ENCODE assay signal across 8 cellular contexts in genomic region chr1:228697209-228698016, GRCh38. TPM values are rescaled to one million over a fixed set of nuclear protein-coding genes. Genes with fewer than 3 reads are reported as not detected.
DNase-seq lines count a peak whose midpoint lies in the region; ATAC-seq and TF ChIP-seq lines count a peak whose summit lies in the region.

No MANE protein-coding gene starts in this region.

- ATAC-seq in mucosa of descending colon: peak; percentile 10
- no peak for ATAC-seq in HG03108 (IDR thresholded peaks at IDR 0.05; ENCODE audit: unreplicated experiment)

- H3K4me1 Mint-ChIP-seq in T-helper 2 cell treated with Interferon-gamma antibody and Interleukin-4, amounts not matched to agents 5 μg/mL and 100 μg/mL, for 36 hours (ENCODE audit: low read depth): peaks cover 7% of the 10 kb centered on the region

- in situ Hi-C loops in G401 (cut with HindIII; ENCODE audit: low sequenced_read_pairs): no loop called here

- no peak overlapping the region for H3K4me3 Mint-ChIP-seq in T-helper 2 cell treated with Interferon-gamma antibody and Interleukin-4, amounts not matched to agents 5 μg/mL and 100 μg/mL, for 36 hours

- no peaks in the 10 kb centered on the region for H3K36me3 Mint-ChIP-seq in T-helper 2 cell treated with Interferon-gamma antibody and Interleukin-4, amounts not matched to agents 5 μg/mL and 100 μg/mL, for 36 hours (ENCODE audit: low read depth)

- DNase-seq in COR-L47 (lab: John Stamatoyannopoulos, UW) (peak; percentile 36), NCI-H1105 (lab: John Stamatoyannopoulos, UW) (peak; percentile 11), cardiac fibroblast (ENCODE audit: low read depth in 2 of 2) (peak; percentile 87 to 96), mucosa of descending colon (peak in 2 of 3 donors; percentile 31 to 54), G401 (ENCODE audit: low spot score) (no peak)
- no peak for DNase-seq in T-helper 2 cell treated with Interferon-gamma antibody and Interleukin-4, amounts not matched to agents 5 μg/mL and 100 μg/mL, for 36 hours (ENCODE audit: low spot score)
- no peak for DNase-seq in activated naive CD4-positive, alpha-beta T cell treated with anti-CD3 and anti-CD28 coated beads, Interleukin-2, amount 50 U/mL, for 16 hours

- H3K9me3 ChIP-seq in mucosa of descending colon: peaks cover 4% of the 10 kb centered on the region

- H3K36me3 ChIP-seq in mucosa of descending colon (ENCODE audit: low read depth): no peaks in the 10 kb centered on the region

- no peaks in the 10 kb centered on the region for H3K4me1 ChIP-seq in mucosa of descending colon (ENCODE audit: low read depth)

- TF ChIP-seq CTCF in cardiac fibroblast (IDR thresholded peaks at IDR 0.05; ENCODE audit: low read depth, low read length) (no peak), mucosa of descending colon (IDR thresholded peaks at IDR 0.05) (no peak)

- no peak overlapping the region for H3K27ac Mint-ChIP-seq in T-helper 2 cell treated with Interferon-gamma antibody and Interleukin-4, amounts not matched to agents 5 μg/mL and 100 μg/mL, for 36 hours

- H3K9me3 Mint-ChIP-seq in T-helper 2 cell treated with Interferon-gamma antibody and Interleukin-4, amounts not matched to agents 5 μg/mL and 100 μg/mL, for 36 hours: no peaks in the 10 kb centered on the region

- peaks cover 28% of the 10 kb centered on the region for H3K27me3 Mint-ChIP-seq in T-helper 2 cell treated with Interferon-gamma antibody and Interleukin-4, amounts not matched to agents 5 μg/mL and 100 μg/mL, for 36 hours (ENCODE audit: low read depth)

- intact Hi-C loops in mucosa of descending colon (cut with DNase I, micrococcal nuclease): no loop called here

- H3K4me3 ChIP-seq in cardiac fibroblast (replicated peaks in 1 of 2; ENCODE audit: low read depth in 2 of 2, low read length in 2 of 2) (no peak overlapping the region), mucosa of descending colon (no peak overlapping the region)

RNA-seq across cellular contexts. Expression of gene RHOU, which starts 37.9 kb away (rescaled TPM):
- 10 to 100 TPM; 30.7 to 45.1 (median 39.3) TPM for total RNA-seq in mucosa of descending colon
- total RNA-seq in G401 (2014; rRNA removed; shearing (Covaris generic)): 0.54 and 1.8 TPM in 2 replicates

Comparison
In these comparisons a context has a peak if more than half of its experiments do, and no peak if none do; other contexts are left out.
1. DNase-seq: peak in COR-L47 (single experiment), NCI-H1105 (single experiment), cardiac fibroblast (2 of 2) and mucosa of descending colon (2 of 3); none in T-helper 2 cell treated with Interferon-gamma antibody and Interleukin-4, amounts not matched to agents 5 μg/mL and 100 μg/mL, for 36 hours (single experiment), G401 (single experiment) and activated naive CD4-positive, alpha-beta T cell treated with anti-CD3 and anti-CD28 coated beads, Interleukin-2, amount 50 U/mL, for 16 hours (single experiment).
2. RNA of gene RHOU, which starts 37.9 kb away (total RNA-seq): 30.7 to 45.1 TPM in mucosa of descending colon; 0.54 to 1.8 TPM in G401; every median in the first group is over 10 times any median in the second.